21 cellular contexts compared by ENCODE assay signal in genomic region chr4:2767046-2767704, GRCh38.
"Had no signal": no experiment of that assay in that cellular context is flagged by ENCODE, and none has a peak within 500 bp of the region (broad histone marks: within the 10 kb centered on the region; RNA-seq: fewer than 3 reads in every experiment).

No MANE protein-coding gene starts in this region.

- H3K4me1 ChIP-seq: colonic mucosa had no signal

- DNase-seq: activated CD4-positive, alpha-beta T cell treated with anti-CD3 and anti-CD28 coated beads, Interleukin-2, amount 50 U/mL, for 1 hour; activated CD8-positive, alpha-beta T cell treated with anti-CD3 and anti-CD28 coated beads, Interleukin-2, amount 10 ng/mL, durations not matched to agents 7 days and 5 days; colonic mucosa; hippocampal formation; kidney glomerular epithelial cell; mesenchymal stem cell; stimulated activated CD4-positive, alpha-beta T cell treated with anti-CD3 and anti-CD28 coated beads, Interleukin-12 subunit alpha, Interleukin-12 subunit beta, amount 100 ng/mL, for 4 hours; stimulated activated CD4-positive, alpha-beta T cell treated with anti-CD3 and anti-CD28 coated beads, Interleukin-4, amount 100 ng/mL, for 4 hours; substantia nigra; T-cell; thyroid gland had no signal

- H3K4me3 Mint-ChIP-seq: activated CD8-positive, alpha-beta T cell treated with anti-CD3 and anti-CD28 coated beads, Interleukin-2, amount 10 ng/mL, durations not matched to agents 7 days and 5 days; activated T-helper 1 cell treated with anti-CD3 and anti-CD28 coated beads, Interleukin-12 subunit alpha, Interleukin-12 subunit beta, Interleukin-2, Interleukin-4 antibody, amounts not matched to agents 30 ng/mL and 10 ng/mL and 1 ng/mL, durations not matched to agents 14 hours and 24 hours and 36 hours; central memory CD8-positive, alpha-beta T cell; neural crest cell; stimulated activated naive CD8-positive, alpha-beta T cell treated with anti-CD3 and anti-CD28 coated beads, Interleukin-15, Interleukin-2, amounts not matched to agents 100 ng/mL and 50 ng/mL, for 24 hours; T-cell; T-helper 2 cell treated with Interferon-gamma antibody and Interleukin-4, amounts not matched to agents 5 μg/mL and 100 μg/mL, for 36 hours had no signal

- H3K27ac ChIP-seq: colonic mucosa, esophagus muscularis mucosa, thyroid gland, VCaP had no signal

- H3K4me3 ChIP-seq: colonic mucosa, esophagus muscularis mucosa, thyroid gland had no signal

- H3K27ac Mint-ChIP-seq: activated CD8-positive, alpha-beta T cell treated with anti-CD3 and anti-CD28 coated beads, Interleukin-2, amount 10 ng/mL, durations not matched to agents 7 days and 5 days; activated T-helper 1 cell treated with anti-CD3 and anti-CD28 coated beads, Interleukin-12 subunit alpha, Interleukin-12 subunit beta, Interleukin-2, Interleukin-4 antibody, amounts not matched to agents 30 ng/mL and 10 ng/mL and 1 ng/mL, durations not matched to agents 14 hours and 24 hours and 36 hours; progenitor cell of endocrine pancreas; stimulated activated naive CD8-positive, alpha-beta T cell treated with anti-CD3 and anti-CD28 coated beads, Interleukin-15, Interleukin-2, amounts not matched to agents 100 ng/mL and 50 ng/mL, for 24 hours; T-cell; T-helper 2 cell treated with Interferon-gamma antibody and Interleukin-4, amounts not matched to agents 5 μg/mL and 100 μg/mL, for 36 hours had no signal

- H3K27me3 ChIP-seq: colonic mucosa, thyroid gland had no signal

- H3K9me3 Mint-ChIP-seq: activated naive CD4-positive, alpha-beta T cell treated with anti-CD3 and anti-CD28 coated beads, Interleukin-2, amount 50 U/mL, for 72 hours; central memory CD8-positive, alpha-beta T cell had no signal

- H3K36me3 ChIP-seq: colonic mucosa, esophagus muscularis mucosa, thyroid gland had no signal

- ATAC-seq: activated CD4-positive, CD25-positive, alpha-beta regulatory T cell treated with anti-CD3 and anti-CD28 coated beads, Interleukin-2, amount 50 U/mL, for 24 hours; activated CD8-positive, alpha-beta T cell treated with anti-CD3 and anti-CD28 coated beads, Interleukin-2, amount 10 ng/mL, durations not matched to agents 7 days and 5 days; activated naive CD4-positive, alpha-beta T cell treated with anti-CD3 and anti-CD28 coated beads, Interleukin-2, amount 50 U/mL, for 72 hours; T-cell had no signal

- H3K9me3 ChIP-seq: colonic mucosa, esophagus muscularis mucosa, thyroid gland had no signal

- H3K36me3 Mint-ChIP-seq: T-cell had no signal

- H3K27me3 Mint-ChIP-seq: central memory CD8-positive, alpha-beta T cell; stimulated activated naive CD8-positive, alpha-beta T cell treated with anti-CD3 and anti-CD28 coated beads, Interleukin-15, Interleukin-2, amounts not matched to agents 100 ng/mL and 50 ng/mL, for 24 hours; T-cell had no signal
